Comparison of ENCODE assay signal across 1 cellular context in the genomic region with DNA sequence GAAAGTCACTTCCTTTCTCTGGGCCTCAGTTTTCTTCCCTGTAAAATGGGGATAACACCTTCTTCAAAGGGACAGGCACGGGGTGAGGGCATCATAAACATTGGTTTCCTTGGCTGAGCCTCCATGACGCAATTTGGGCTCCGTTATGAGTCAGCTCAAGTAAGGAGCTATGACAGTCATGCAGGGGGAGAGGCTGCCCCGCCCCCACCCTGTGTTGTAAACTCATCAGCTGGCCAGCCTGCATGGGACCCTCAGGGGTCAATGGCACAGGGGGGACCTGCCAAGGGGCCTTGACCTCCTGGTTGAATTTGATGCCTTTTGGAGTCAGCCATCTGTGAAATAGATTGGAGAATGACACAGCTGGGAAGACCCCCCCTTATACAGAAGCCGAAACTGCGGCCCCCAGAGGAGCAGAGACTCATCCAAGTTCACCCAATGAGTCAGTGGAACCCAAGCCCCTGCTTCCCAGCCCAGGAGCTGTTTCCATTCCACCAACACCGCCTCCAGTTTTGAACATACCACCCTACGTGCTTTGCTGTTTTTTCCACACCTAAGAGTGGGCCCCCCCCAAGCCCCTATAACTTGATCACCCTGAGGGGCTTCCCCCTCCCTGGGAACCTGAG.
TF ChIP-seq lines count a peak whose summit lies in the region.

No MANE protein-coding gene starts in this region.

TF ChIP-seq in HEK293, 187 proteins besides CTCF, POLR2A, EP300 and RAD21 (continued from another document):
- TF ChIP-seq PRDM10 (tag by site-specific recombination; IDR thresholded peaks at IDR 0.05) (peak; percentile 17; the same call in 1 of the 2 replicates), ZNF785 (tag by site-specific recombination; IDR thresholded peaks at IDR 0.05) (no peak), ZNF670 (tag by site-specific recombination; IDR thresholded peaks at IDR 0.05; ENCODE audit: low read depth) (no peak), ZNF692 (tag by site-specific recombination; IDR thresholded peaks at IDR 0.05) (0 out of 2 replicates have a peak, but pooled peaks have one; percentile 18), ZFP69B (tag by site-specific recombination; IDR thresholded peaks at IDR 0.05) (0 out of 2 replicates have a peak, but pooled peaks have one; percentile 23), ZNF169 (tag by site-specific recombination; IDR thresholded peaks at IDR 0.05) (no peak), GLIS1 (tag by site-specific recombination; IDR thresholded peaks at IDR 0.05) (peak; percentile 23; the same call in 1 of the 2 replicates), ZNF324 (tag by site-specific recombination; IDR thresholded peaks at IDR 0.05) (0 out of 2 replicates have a peak, but pooled peaks have one; percentile 23), ZNF366 (tag by site-specific recombination; conservative IDR thresholded peaks at IDR 0.05) (no peak), ZNF2 (tag by site-specific recombination; IDR thresholded peaks at IDR 0.05) (no peak)
- TF ChIP-seq, protein P1, sequence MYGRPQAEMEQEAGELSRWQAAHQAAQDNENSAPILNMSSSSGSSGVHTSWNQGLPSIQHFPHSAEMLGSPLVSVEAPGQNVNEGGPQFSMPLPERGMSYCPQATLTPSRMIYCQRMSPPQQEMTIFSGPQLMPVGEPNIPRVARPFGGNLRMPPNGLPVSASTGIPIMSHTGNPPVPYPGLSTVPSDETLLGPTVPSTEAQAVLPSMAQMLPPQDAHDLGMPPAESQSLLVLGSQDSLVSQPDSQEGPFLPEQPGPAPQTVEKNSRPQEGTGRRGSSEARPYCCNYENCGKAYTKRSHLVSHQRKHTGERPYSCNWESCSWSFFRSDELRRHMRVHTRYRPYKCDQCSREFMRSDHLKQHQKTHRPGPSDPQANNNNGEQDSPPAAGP (tag by site-specific recombination; IDR thresholded peaks at IDR 0.05) = no peak
